ENCODE assay signal across 8 cellular contexts in the genomic region with DNA sequence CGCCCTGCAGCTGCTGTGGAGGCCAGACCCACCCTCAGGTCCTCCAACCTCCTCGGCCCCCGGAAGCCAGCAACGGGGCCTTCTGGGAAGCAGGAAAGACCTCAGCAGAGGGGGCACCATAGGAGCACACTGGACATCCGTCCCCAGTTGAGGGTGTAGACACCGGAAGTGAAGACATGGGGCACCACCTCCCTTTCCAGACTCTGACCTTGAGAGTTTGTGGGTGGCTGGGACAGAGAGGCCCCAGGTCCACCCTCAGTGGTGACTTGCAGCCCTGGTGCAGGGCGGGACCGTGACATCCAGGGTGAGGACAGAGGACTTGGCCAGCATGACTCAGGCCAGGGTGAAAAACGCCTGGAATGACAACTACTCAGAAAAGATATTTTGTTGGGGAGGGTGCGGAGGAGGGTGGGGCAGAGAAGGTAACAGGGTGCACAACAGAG. TPM values are rescaled to one million over a fixed set of nuclear protein-coding genes. Genes with fewer than 3 reads are reported as not detected.
A peak's percentile ranks its signal among the peaks of the same experiment; 100 is the strongest.
DNase-seq lines count a peak whose midpoint lies in the region; ATAC-seq, FAIRE-seq and TF ChIP-seq lines count a peak whose summit lies in the region.

No MANE protein-coding gene starts in this region.

- H3K36me3 ChIP-seq in colonic mucosa, result no peaks in the 10 kb centered on the region
- peaks cover 5% of the 10 kb centered on the region for H3K36me3 ChIP-seq in lower lobe of right lung
- peaks cover 0 to 4% (median 0%) of the 10 kb centered on the region in 3 donors for H3K36me3 ChIP-seq in tibial artery

- POLR2A ChIA-PET in AG04449 (lab: Yijun Ruan, JAX), result interaction anchor here (0.7 to 1.7 kb wide), 6 partner anchors 21 to 56 kb away, joined by 3 to 7 read pairs (median 4); no protein-coding TSS in a partner anchor

- H3K9me3 ChIP-seq in colonic mucosa (no peaks in the 10 kb centered on the region), lower lobe of right lung (no peaks in the 10 kb centered on the region), tibial artery (no peaks in the 10 kb centered on the region)

- TF ChIP-seq CTCF in AG04449 (IDR thresholded peaks at IDR 0.05; ENCODE audit: insufficient read depth, low read length, missing control alignments), result no peak
- no peak for TF ChIP-seq CTCF in colonic mucosa (IDR thresholded peaks at IDR 0.05)
- no peak for TF ChIP-seq CTCF in lower lobe of right lung (IDR thresholded peaks at IDR 0.05)
- TF ChIP-seq CTCF in tibial artery (IDR thresholded peaks at IDR 0.05), result no peak
- TF ChIP-seq CTCF in D721Med (IDR thresholded peaks at IDR 0.05; ENCODE audit: insufficient read depth, missing control alignments), result no peak

- H3K27ac ChIP-seq in colonic mucosa, result peak overlapping the region; percentile 86
- H3K27ac ChIP-seq in lower lobe of right lung, result peak overlapping the region; percentile 85
- H3K27ac ChIP-seq in tibial artery, result peak overlapping the region; percentile 86 to 89

- ATAC-seq in lower lobe of right lung (peak; percentile 87 to 88), HG03565 (IDR thresholded peaks at IDR 0.05; ENCODE audit: unreplicated experiment) (no peak)

- intact Hi-C loops in colonic mucosa (cut with DNase I), result no loop called here
- intact Hi-C loops in lower lobe of right lung (cut with DNase I), result no loop called here
- intact Hi-C loops in tibial artery (cut with DNase I; ENCODE audit: low total_unique reads), result loop anchor here (2.0 to 5.0 kb wide), 3 partner anchors 20 to 89 kb away; no protein-coding TSS in a partner anchor

- H3K27me3 ChIP-seq in colonic mucosa, result no peaks in the 10 kb centered on the region
- H3K27me3 ChIP-seq in lower lobe of right lung (ENCODE audit: low read depth), result no peaks in the 10 kb centered on the region
- no peaks in the 10 kb centered on the region for H3K27me3 ChIP-seq in tibial artery

- peaks cover 10% of the 10 kb centered on the region for H3K4me1 ChIP-seq in colonic mucosa
- peaks cover 59% of the 10 kb centered on the region for H3K4me1 ChIP-seq in lower lobe of right lung
- peaks cover 29 to 94% (median 73%) of the 10 kb centered on the region in 4 donors for H3K4me1 ChIP-seq in tibial artery

- H3K4me3 ChIP-seq in AG04449 (ENCODE audit: low read depth, low read length) (peak overlapping the region; percentile 29), colonic mucosa (no peak overlapping the region), lower lobe of right lung (peak overlapping the region; percentile 18), tibial artery (peak overlapping the region; percentile 36 to 45)

- no peak for FAIRE-seq in D721Med (lab: Jason Lieb, UNC)

- H3K9ac ChIP-seq in colonic mucosa (ENCODE audit: low read depth in 2 of 2, low read length in 2 of 2), result peak overlapping the region; percentile 36 to 40

- DNase-seq in AG04449 (ENCODE audit: low read depth, low spot score) (peak; percentile 50), MV-4-11 (lab: John Stamatoyannopoulos, UW) (peak; percentile 66), colonic mucosa (peak; percentile 52), lower lobe of right lung (peak; percentile 85), tibial artery (peak; percentile 88 to 92), D721Med (ENCODE audit: insufficient read length, low spot score) (no peak), activated gamma-delta T cell treated with Interleukin-2 at 50 U/mL for 16 hours (no peak)

- CTCF ChIA-PET in AG04449 (lab: Yijun Ruan, JAX), result interaction anchor here (6.4 kb wide), 1 partner anchor 17 kb away, joined by 26 read pairs; no protein-coding TSS in a partner anchor

RNA-seq across cellular contexts. Expression of a gene that starts 19.9 kb away (rescaled TPM):
- total RNA-seq in colonic mucosa (under 1 TPM; 0.72 to 0.82 TPM), lower lobe of right lung (5.5 TPM)

RNA-seq across cellular contexts. Expression of a gene that starts 42.1 kb away (rescaled TPM):
- total RNA-seq in colonic mucosa (10 to 100 TPM; 42.8 to 86.1 TPM), lower lobe of right lung (260 TPM)

RNA-seq across cellular contexts. Expression of a gene that starts 42.5 kb away (rescaled TPM):
- 10 to 100 TPM; 27.4 to 32.6 TPM for total RNA-seq in colonic mucosa
- total RNA-seq in lower lobe of right lung, result 58.6 TPM

Comparison
In these comparisons a context has a peak if more than half of its experiments do, and no peak if none do; other contexts are left out.
1. DNase-seq: peak in AG04449 (single experiment), MV-4-11 (single experiment), colonic mucosa (single experiment), lower lobe of right lung (single experiment) and tibial artery (2 of 2); none in D721Med (single experiment) and activated gamma-delta T cell treated with Interleukin-2 at 50 U/mL for 16 hours (single experiment).
2. Peak in every context shown above with its lines, with median percentiles within 50 percentile points of each other: H3K27ac ChIP-seq.